19 cellular contexts compared by ENCODE assay signal in genomic region chr14:88202296-88202695, GRCh38.
"Had no signal": no experiment of that assay in that cellular context is flagged by ENCODE, and none has a peak within 500 bp of the region (broad histone marks: within the 10 kb centered on the region; RNA-seq: fewer than 3 reads in every experiment).

No MANE protein-coding gene starts in this region.

- H3K36me3 Mint-ChIP-seq: mesothelial cell of epicardium had no signal

- DNase-seq: cortex of kidney; effector CD8-positive, alpha-beta T cell; effector memory CD8-positive, alpha-beta T cell; endodermal cell; esophagus squamous epithelium; foreskin fibroblast; foreskin melanocyte; gastrocnemius medialis; heart left ventricle; hippocampal formation; left cardiac atrium; left ventricle myocardium inferior; lower lobe of right lung; mesenchymal stem cell had no signal

- ATAC-seq: effector memory CD8-positive, alpha-beta T cell; esophagus mucosa; gastrocnemius medialis; heart left ventricle; left cardiac atrium; left lobe of liver; lower lobe of right lung had no signal

- H3K27ac Mint-ChIP-seq: dendritic cell treated with granulocyte-macrophage colony-stimulating factor and Interleukin-4, amounts not matched to agents 40 ng/mL and 50 ng/mL, for 4 days; effector memory CD8-positive, alpha-beta T cell; endodermal cell; mesothelial cell of epicardium had no signal

- H3K36me3 ChIP-seq: esophagus squamous epithelium, gastrocnemius medialis, heart left ventricle, left ventricle myocardium inferior, lower lobe of right lung had no signal

- H3K4me3 ChIP-seq: esophagus squamous epithelium, gastrocnemius medialis, heart left ventricle, left ventricle myocardium inferior, lower lobe of right lung had no signal

- H3K27ac ChIP-seq: epithelial cell of prostate, esophagus squamous epithelium, gastrocnemius medialis, heart left ventricle, left ventricle myocardium inferior, lower lobe of right lung had no signal

- H3K9me3 ChIP-seq: esophagus squamous epithelium, gastrocnemius medialis, heart left ventricle, left ventricle myocardium inferior, lower lobe of right lung had no signal

- H3K4me3 Mint-ChIP-seq: dendritic cell treated with granulocyte-macrophage colony-stimulating factor and Interleukin-4, amounts not matched to agents 40 ng/mL and 50 ng/mL, for 4 days; effector memory CD8-positive, alpha-beta T cell; endodermal cell; mesothelial cell of epicardium had no signal

- H3K9me3 Mint-ChIP-seq: dendritic cell treated with granulocyte-macrophage colony-stimulating factor and Interleukin-4, amounts not matched to agents 40 ng/mL and 50 ng/mL, for 4 days; effector memory CD8-positive, alpha-beta T cell; endodermal cell; mesothelial cell of epicardium had no signal

- H3K4me1 ChIP-seq: esophagus squamous epithelium, gastrocnemius medialis, heart left ventricle, lower lobe of right lung had no signal
